Comparison of ENCODE assay signal across 33 cellular contexts in genomic region chr2:10085852-10086148, GRCh38. TPM values are rescaled to one million over a fixed set of nuclear protein-coding genes. Genes with fewer than 3 reads are reported as not detected.
"Had no signal": no experiment of that assay in that cellular context is flagged by ENCODE, and none has a peak within 500 bp of the region (broad histone marks: within the 10 kb centered on the region; RNA-seq: fewer than 3 reads in every experiment).

No MANE protein-coding gene starts in this region.

- H3K4me1 ChIP-seq: breast epithelium had no signal

- H3K36me3 ChIP-seq: breast epithelium, Peyer's patch, SJSA1 had no signal

- H3K36me3 Mint-ChIP-seq: activated naive CD8-positive, alpha-beta T cell treated with anti-CD3 and anti-CD28 coated beads for 36 hours had no signal

- DNase-seq: activated CD4-positive, alpha-beta T cell treated with anti-CD3 and anti-CD28 coated beads, Interleukin-2, amount 10 ng/mL, durations not matched to agents 24 days and 14 days; activated CD4-positive, alpha-beta T cell treated with anti-CD3 and anti-CD28 coated beads, Interleukin-2, amount 50 U/mL, for 4 hours; activated CD8-positive, alpha-beta T cell treated with anti-CD3 and anti-CD28 coated beads, Interleukin-2, amount 10 ng/mL, durations not matched to agents 7 days and 5 days; activated effector memory CD4-positive, alpha-beta T cell treated with Interleukin-2 at 50 U/mL for 16 hours; activated naive CD4-positive, alpha-beta T cell; activated naive CD4-positive, alpha-beta T cell treated with anti-CD3 and anti-CD28 coated beads, Interleukin-2, amount 50 U/mL, for 16 hours; activated naive CD8-positive, alpha-beta T cell treated with anti-CD3 and anti-CD28 coated beads for 36 hours; activated T-cell treated with anti-CD3 and anti-CD28 coated beads, Interleukin-2, amount 50 U/mL, for 4 hours; amniotic stem cell; MM.1S; MV-4-11; NCI-H1092; NCI-H1436 treated with DMSO at 0.1 percent for 48 hours; NCI-H187; NCI-H2029 treated with DMSO at 0.1 percent for 48 hours; NCI-H2107; NCI-H2171; NCI-H510A; NCI-H526; NCI-H748 treated with DMSO at 0.1 percent for 48 hours; NK-92 treated with Interleukin-12 subunit alpha and Interleukin-12 subunit beta, amount 100 ng/mL, for 24 hours; PC-3; Peyer's patch; RPMI8226; SHP77 treated with DMSO at 0.1 percent for 48 hours; SK-N-SH had no signal

- H3K4me3 Mint-ChIP-seq: activated CD4-positive, alpha-beta T cell treated with anti-CD3 and anti-CD28 coated beads, Interleukin-2, amount 10 ng/mL, durations not matched to agents 24 days and 14 days; activated CD8-positive, alpha-beta T cell treated with anti-CD3 and anti-CD28 coated beads, Interleukin-2, amount 10 ng/mL, durations not matched to agents 7 days and 5 days; activated naive CD8-positive, alpha-beta T cell treated with anti-CD3 and anti-CD28 coated beads for 36 hours; activated T-cell treated with anti-CD3 and anti-CD28 coated beads, Interleukin-2, amount 50 U/mL, for 4 hours; T-helper 1 cell treated with Interleukin-12 subunit alpha and Interleukin-12 subunit beta and Interleukin-4 antibody, amounts not matched to agents 30 μg/mL and 1 μg/mL, for 36 hours; T-helper 2 cell treated with Interferon-gamma antibody and Interleukin-4, amounts not matched to agents 5 μg/mL and 100 μg/mL, for 36 hours had no signal

- H3K27ac ChIP-seq: breast epithelium, KMS-11, Peyer's patch, SJSA1 had no signal

- H3K9ac ChIP-seq: KMS-11, SK-N-SH had no signal

- H3K9me3 Mint-ChIP-seq: activated CD4-positive, alpha-beta T cell treated with anti-CD3 and anti-CD28 coated beads, Interleukin-2, amount 10 ng/mL, durations not matched to agents 24 days and 14 days; activated naive CD8-positive, alpha-beta T cell treated with anti-CD3 and anti-CD28 coated beads for 36 hours; activated T-cell treated with anti-CD3 and anti-CD28 coated beads, Interleukin-2, amount 50 U/mL, for 4 hours; T-helper 1 cell treated with Interleukin-12 subunit alpha and Interleukin-12 subunit beta and Interleukin-4 antibody, amounts not matched to agents 30 μg/mL and 1 μg/mL, for 36 hours; T-helper 2 cell treated with Interferon-gamma antibody and Interleukin-4, amounts not matched to agents 5 μg/mL and 100 μg/mL, for 36 hours had no signal

- H3K9me3 ChIP-seq: breast epithelium, Peyer's patch, SJSA1, SK-N-SH had no signal

- ATAC-seq: activated CD8-positive, alpha-beta T cell treated with anti-CD3 and anti-CD28 coated beads, Interleukin-2, amount 10 ng/mL, durations not matched to agents 7 days and 5 days; activated T-cell treated with anti-CD3 and anti-CD28 coated beads, Interleukin-2, amount 50 U/mL, for 4 hours; PC-3 had no signal

- H3K4me3 ChIP-seq: breast epithelium, Peyer's patch, SJSA1 had no signal

- H3K27ac Mint-ChIP-seq: activated CD4-positive, alpha-beta T cell treated with anti-CD3 and anti-CD28 coated beads, Interleukin-2, amount 10 ng/mL, durations not matched to agents 24 days and 14 days; activated CD8-positive, alpha-beta T cell treated with anti-CD3 and anti-CD28 coated beads, Interleukin-2, amount 10 ng/mL, durations not matched to agents 7 days and 5 days; activated naive CD8-positive, alpha-beta T cell treated with anti-CD3 and anti-CD28 coated beads for 36 hours; T-helper 1 cell treated with Interleukin-12 subunit alpha and Interleukin-12 subunit beta and Interleukin-4 antibody, amounts not matched to agents 30 μg/mL and 1 μg/mL, for 36 hours; T-helper 2 cell treated with Interferon-gamma antibody and Interleukin-4, amounts not matched to agents 5 μg/mL and 100 μg/mL, for 36 hours had no signal

- FAIRE-seq: TTC549 had no signal

- H3K4me2 ChIP-seq: KMS-11, SK-N-SH had no signal

RNA-seq across cellular contexts. Expression of gene CYS1, which starts 5.6 kb away (rescaled TPM):
- total RNA-seq: activated naive CD8-positive, alpha-beta T cell treated with anti-CD3 and anti-CD28 coated beads for 36 hours; LHCN-M2 had no signal
